ENCODE assay signal across 8 cellular contexts in genomic region chr16:27428035-27428785, GRCh38. TPM values are rescaled to one million over a fixed set of nuclear protein-coding genes. Genes with fewer than 3 reads are reported as not detected.
A peak's percentile ranks its signal among the peaks of the same experiment; 100 is the strongest.
DNase-seq lines count a peak whose midpoint lies in the region; ATAC-seq and TF ChIP-seq lines count a peak whose summit lies in the region.

No MANE protein-coding gene starts in this region.

- 87% methylated on average over 4 of the region's 4 CpGs for WGBS in prostate gland
- 87 to 91% (median 88%) methylated on average over 4 of the region's 4 CpGs for WGBS in psoas muscle, 3 donors

- no peaks in the 10 kb centered on the region for H3K36me3 ChIP-seq in DND-41 (ENCODE audit: insufficient read depth, low read length)
- no peaks in the 10 kb centered on the region for H3K36me3 ChIP-seq in prostate gland
- no peaks in the 10 kb centered on the region for H3K36me3 ChIP-seq in psoas muscle (ENCODE audit: insufficient read depth in 1 of 2, low read depth in 1 of 2)

- H3K4me3 Mint-ChIP-seq in activated T-helper 1 cell treated with anti-CD3 and anti-CD28 coated beads, Interleukin-12 subunit alpha, Interleukin-12 subunit beta, Interleukin-2, Interleukin-4 antibody, amounts not matched to agents 30 ng/mL and 10 ng/mL and 1 ng/mL, durations not matched to agents 14 hours and 24 hours and 36 hours = peak overlapping the region; percentile 47
- peak overlapping the region in 4 of 8 donors; percentile 2 to 61 (median 28) for H3K4me3 Mint-ChIP-seq in naive B cell

- H3K9me3 ChIP-seq in DND-41 (ENCODE audit: insufficient read depth, low read length, severe bottlenecking) (peaks cover 2% of the 10 kb centered on the region), prostate gland (no peaks in the 10 kb centered on the region), psoas muscle (no peaks in the 10 kb centered on the region)

- H3K27me3 ChIP-seq in DND-41 (ENCODE audit: insufficient read depth, low read length, poor library complexity) (no peaks in the 10 kb centered on the region), prostate gland (replicated peaks; ENCODE audit: insufficient read depth) (no peaks in the 10 kb centered on the region), psoas muscle (ENCODE audit: insufficient read depth in 3 of 3, low read length in 2 of 3) (peaks cover 0 to 4% (median 2%) of the 10 kb centered on the region in 3 donors)

- H3K36me3 Mint-ChIP-seq in activated T-helper 1 cell treated with anti-CD3 and anti-CD28 coated beads, Interleukin-12 subunit alpha, Interleukin-12 subunit beta, Interleukin-2, Interleukin-4 antibody, amounts not matched to agents 30 ng/mL and 10 ng/mL and 1 ng/mL, durations not matched to agents 14 hours and 24 hours and 36 hours (ENCODE audit: low read depth) = peaks cover 60% of the 10 kb centered on the region
- H3K36me3 Mint-ChIP-seq in naive B cell = peaks cover 8 to 30% of the 10 kb centered on the region in 2 donors

- no peak overlapping the region for H2AFZ ChIP-seq in DND-41 (ENCODE audit: low read depth, low read length)

- no peak overlapping the region for H3K27ac ChIP-seq in DND-41 (ENCODE audit: low read length)
- H3K27ac ChIP-seq in prostate gland = no peak overlapping the region
- H3K27ac ChIP-seq in psoas muscle = no peak overlapping the region

- no peak for DNase-seq in DND-41
- DNase-seq in HCEC 1CT = peak; percentile 13
- no peak for DNase-seq in activated T-helper 1 cell treated with anti-CD3 and anti-CD28 coated beads, Interleukin-12 subunit alpha, Interleukin-12 subunit beta, Interleukin-2, Interleukin-4 antibody, amounts not matched to agents 30 ng/mL and 10 ng/mL and 1 ng/mL, durations not matched to agents 14 hours and 24 hours and 36 hours (ENCODE audit: low spot score)
- DNase-seq in naive B cell = no peak
- DNase-seq in prostate gland (ENCODE audit: low spot score) = no peak
- DNase-seq in psoas muscle = no peak
- no peak for DNase-seq in amniotic stem cell (lab: John Stamatoyannopoulos, UW)

- peak overlapping the region; percentile 52 for H3K27ac Mint-ChIP-seq in activated T-helper 1 cell treated with anti-CD3 and anti-CD28 coated beads, Interleukin-12 subunit alpha, Interleukin-12 subunit beta, Interleukin-2, Interleukin-4 antibody, amounts not matched to agents 30 ng/mL and 10 ng/mL and 1 ng/mL, durations not matched to agents 14 hours and 24 hours and 36 hours
- H3K27ac Mint-ChIP-seq in naive B cell = peak overlapping the region; percentile 69 to 94 (median 83)

- H3K4me1 ChIP-seq in DND-41 (ENCODE audit: insufficient read depth, low read length) = no peaks in the 10 kb centered on the region; the same call in 1 of the 2 replicates
- H3K4me1 ChIP-seq in prostate gland (replicated peaks) = no peaks in the 10 kb centered on the region
- no peaks in the 10 kb centered on the region for H3K4me1 ChIP-seq in psoas muscle

- H3K4me2 ChIP-seq in DND-41 (ENCODE audit: insufficient read depth, low read length) = no peak overlapping the region

- H3K27me3 Mint-ChIP-seq in activated T-helper 1 cell treated with anti-CD3 and anti-CD28 coated beads, Interleukin-12 subunit alpha, Interleukin-12 subunit beta, Interleukin-2, Interleukin-4 antibody, amounts not matched to agents 30 ng/mL and 10 ng/mL and 1 ng/mL, durations not matched to agents 14 hours and 24 hours and 36 hours (ENCODE audit: insufficient read depth) = no peaks in the 10 kb centered on the region
- no peaks in the 10 kb centered on the region for H3K27me3 Mint-ChIP-seq in naive B cell

- no peak overlapping the region for H3K4me3 ChIP-seq in DND-41 (ENCODE audit: low read depth in 1 of 2, low read length in 2 of 2)
- no peak overlapping the region for H3K4me3 ChIP-seq in prostate gland
- H3K4me3 ChIP-seq in psoas muscle = no peak overlapping the region

- TF ChIP-seq POLR2A in prostate gland (IDR thresholded peaks at IDR 0.05) = no peak

- intact Hi-C loops in activated T-helper 1 cell treated with anti-CD3 and anti-CD28 coated beads, Interleukin-12 subunit alpha, Interleukin-12 subunit beta, Interleukin-2, Interleukin-4 antibody, amounts not matched to agents 30 ng/mL and 10 ng/mL and 1 ng/mL, durations not matched to agents 14 hours and 24 hours and 36 hours (cut with micrococcal nuclease) = no loop called here
- intact Hi-C loops in prostate gland (cut with DNase I) = no loop called here
- intact Hi-C loops in psoas muscle (cut with DNase I) = no loop called here

- H3K9ac ChIP-seq in DND-41 (ENCODE audit: low read depth, low read length) = no peak overlapping the region

- TF ChIP-seq CTCF in DND-41 (IDR thresholded peaks at IDR 0.05; ENCODE audit: borderline replicate concordance, extremely low read depth, low read length, poor library complexity, severe bottlenecking) = peak; percentile 42
- TF ChIP-seq CTCF in prostate gland (IDR thresholded peaks at IDR 0.05) = no peak
- TF ChIP-seq CTCF in psoas muscle (IDR thresholded peaks at IDR 0.05) = no peak

- H3K4me1 Mint-ChIP-seq in activated T-helper 1 cell treated with anti-CD3 and anti-CD28 coated beads, Interleukin-12 subunit alpha, Interleukin-12 subunit beta, Interleukin-2, Interleukin-4 antibody, amounts not matched to agents 30 ng/mL and 10 ng/mL and 1 ng/mL, durations not matched to agents 14 hours and 24 hours and 36 hours (ENCODE audit: low read depth) = peaks cover 93% of the 10 kb centered on the region
- H3K4me1 Mint-ChIP-seq in naive B cell = peaks cover 65 to 96% (median 89%) of the 10 kb centered on the region in 3 donors

- ATAC-seq in DND-41 (ENCODE audit: insufficient read depth, low read depth) (no peak), naive B cell (ENCODE audit: low read depth in 2 of 2) (no peak), psoas muscle (no peak), GM19023 (IDR thresholded peaks at IDR 0.05; ENCODE audit: unreplicated experiment) (no peak)

- no peaks in the 10 kb centered on the region for H4K20me1 ChIP-seq in DND-41 (ENCODE audit: insufficient read depth, low read length)

- H3K79me2 ChIP-seq in DND-41 (ENCODE audit: insufficient read depth, low read length) = no peaks in the 10 kb centered on the region

- no peaks in the 10 kb centered on the region for H3K9me3 Mint-ChIP-seq in activated T-helper 1 cell treated with anti-CD3 and anti-CD28 coated beads, Interleukin-12 subunit alpha, Interleukin-12 subunit beta, Interleukin-2, Interleukin-4 antibody, amounts not matched to agents 30 ng/mL and 10 ng/mL and 1 ng/mL, durations not matched to agents 14 hours and 24 hours and 36 hours
- H3K9me3 Mint-ChIP-seq in naive B cell = peaks cover 0 to 5% (median 0%) of the 10 kb centered on the region in 7 donors

RNA-seq across cellular contexts. Expression of gene IL21R, which starts 26.2 kb away (rescaled TPM):
- total RNA-seq in activated T-helper 1 cell treated with anti-CD3 and anti-CD28 coated beads, Interleukin-12 subunit alpha, Interleukin-12 subunit beta, Interleukin-2, Interleukin-4 antibody, amounts not matched to agents 30 ng/mL and 10 ng/mL and 1 ng/mL, durations not matched to agents 14 hours and 24 hours and 36 hours = 101 and 104 TPM in 2 replicates
- 100 to 1,000 TPM in 1 of 6 donors, 10 to 100 TPM in 5; 47.9 to 118 (median 74.5) TPM for polyA plus RNA-seq in naive B cell (ENCODE audit: low read depth in 6 of 6)
- under 1 TPM; 0.32 to 0.57 TPM for total RNA-seq in prostate gland
- total RNA-seq in psoas muscle = under 1 TPM in 3 of 4 donors, not detected in 1; 0.08 to 0.15 (median 0.12) TPM
- under 1 TPM in 2 of 3 donors, not detected in 1; 0.01 to 0.05 TPM for polyA plus RNA-seq in psoas muscle

Comparison
In these comparisons a context has a peak if more than half of its experiments do, and no peak if none do; other contexts are left out.
1. RNA of gene IL21R, which starts 26.2 kb away (total RNA-seq): 101 to 104 TPM in activated T-helper 1 cell treated with anti-CD3 and anti-CD28 coated beads, Interleukin-12 subunit alpha, Interleukin-12 subunit beta, Interleukin-2, Interleukin-4 antibody, amounts not matched to agents 30 ng/mL and 10 ng/mL and 1 ng/mL, durations not matched to agents 14 hours and 24 hours and 36 hours; 0.32 to 0.57 TPM in prostate gland and 0.08 to 0.15 TPM in psoas muscle; every median in the first group is over 10 times any median in the second.